31 cellular contexts compared by ENCODE assay signal in the genomic region with DNA sequence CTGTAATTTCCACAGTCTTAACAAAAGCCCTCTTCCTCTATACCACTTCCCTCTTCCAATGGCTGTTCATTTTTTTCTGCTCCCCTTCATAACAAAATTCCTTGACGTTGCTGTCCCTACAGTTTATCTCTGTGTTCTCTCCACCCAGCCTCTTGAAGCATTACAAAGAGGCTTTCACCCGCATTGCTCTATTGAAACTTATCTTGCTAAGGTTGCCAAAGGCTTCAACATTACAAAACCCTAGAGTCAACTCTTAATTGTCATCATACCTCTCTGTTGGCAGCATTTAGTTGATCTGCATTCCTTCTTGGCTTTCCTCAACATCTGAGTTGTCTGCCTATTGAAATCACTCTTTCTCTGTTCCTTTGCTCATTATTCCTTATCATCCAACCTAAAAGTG.
"Had no signal": no experiment of that assay in that cellular context is flagged by ENCODE, and none has a peak within 500 bp of the region (broad histone marks: within the 10 kb centered on the region; RNA-seq: fewer than 3 reads in every experiment).

No MANE protein-coding gene starts in this region.

- H3K9ac ChIP-seq: KMS-11, SK-N-SH had no signal

- H3K27ac ChIP-seq: brain microvascular endothelial cell, KMS-11, SJSA1 had no signal

- ATAC-seq: activated CD8-positive, alpha-beta memory T cell treated with anti-CD3 and anti-CD28 coated beads, Interleukin-2, amount 10 ng/mL, durations not matched to agents 7 days and 5 days; activated naive CD8-positive, alpha-beta T cell treated with anti-CD3 and anti-CD28 coated beads, Interleukin-2, amount 50 U/mL, for 24 hours had no signal

- H3K4me3 ChIP-seq: SJSA1 had no signal

- H3K9me2 ChIP-seq: SK-N-SH had no signal

- H3K36me3 ChIP-seq: brain microvascular endothelial cell, SJSA1 had no signal

- H3K4me2 ChIP-seq: KMS-11, SK-N-SH had no signal

- DNase-seq: activated B cell treated with CpG ODN at 0.5 μM for 24 hours; activated CD4-positive, alpha-beta memory T cell treated with anti-CD3 and anti-CD28 coated beads, Interleukin-2, amount 10 ng/mL, durations not matched to agents 7 days and 5 days; activated CD4-positive, alpha-beta T cell treated with anti-CD3 and anti-CD28 coated beads for 4 hours; activated CD4-positive, alpha-beta T cell treated with anti-CD3 and anti-CD28 coated beads, Interleukin-2, amount 50 U/mL, for 1 hour; activated CD4-positive, CD25-positive, alpha-beta regulatory T cell treated with anti-CD3 and anti-CD28 coated beads, Interleukin-2, amount 50 U/mL, for 72 hours; activated CD8-positive, alpha-beta memory T cell treated with anti-CD3 and anti-CD28 coated beads for 24 hours; activated CD8-positive, alpha-beta memory T cell treated with anti-CD3 and anti-CD28 coated beads, Interleukin-2, amount 10 ng/mL, durations not matched to agents 7 days and 5 days; activated CD8-positive, alpha-beta memory T cell treated with anti-CD3 and anti-CD28 coated beads, Interleukin-2, amount 50 U/mL, for 48 hours; activated effector memory CD4-positive, alpha-beta T cell treated with Interleukin-2 at 50 U/mL for 16 hours; activated naive CD4-positive, alpha-beta T cell treated with anti-CD3 and anti-CD28 coated beads, Interleukin-2, amount 10 ng/mL, durations not matched to agents 7 days and 5 days; activated naive CD8-positive, alpha-beta T cell treated with anti-CD3 and anti-CD28 coated beads, Interleukin-2, amount 50 U/mL, for 24 hours; activated T-cell treated with anti-CD3 and anti-CD28 coated beads, Interleukin-2, amount 50 U/mL, for 48 hours; amniotic stem cell; aorta; brain microvascular endothelial cell; cerebellar nuclear complex; MM.1S; MV-4-11; NCI-H1092; NCI-H1436 treated with DMSO at 0.1 percent for 48 hours; NCI-H1694 treated with DMSO at 0.1 percent for 48 hours; NCI-H2029; NCI-H2107; NCI-H2171; NCI-H510A; NCI-H526; NCI-H748 treated with DMSO at 0.1 percent for 48 hours; OCI-M1; SK-N-SH had no signal

- H3K9me3 ChIP-seq: SJSA1, SK-N-SH had no signal

- H3K4me1 ChIP-seq: SJSA1 had no signal

- H3K27me3 ChIP-seq: brain microvascular endothelial cell, SJSA1 had no signal
